8 cellular contexts compared by ENCODE assay signal in the genomic region with DNA sequence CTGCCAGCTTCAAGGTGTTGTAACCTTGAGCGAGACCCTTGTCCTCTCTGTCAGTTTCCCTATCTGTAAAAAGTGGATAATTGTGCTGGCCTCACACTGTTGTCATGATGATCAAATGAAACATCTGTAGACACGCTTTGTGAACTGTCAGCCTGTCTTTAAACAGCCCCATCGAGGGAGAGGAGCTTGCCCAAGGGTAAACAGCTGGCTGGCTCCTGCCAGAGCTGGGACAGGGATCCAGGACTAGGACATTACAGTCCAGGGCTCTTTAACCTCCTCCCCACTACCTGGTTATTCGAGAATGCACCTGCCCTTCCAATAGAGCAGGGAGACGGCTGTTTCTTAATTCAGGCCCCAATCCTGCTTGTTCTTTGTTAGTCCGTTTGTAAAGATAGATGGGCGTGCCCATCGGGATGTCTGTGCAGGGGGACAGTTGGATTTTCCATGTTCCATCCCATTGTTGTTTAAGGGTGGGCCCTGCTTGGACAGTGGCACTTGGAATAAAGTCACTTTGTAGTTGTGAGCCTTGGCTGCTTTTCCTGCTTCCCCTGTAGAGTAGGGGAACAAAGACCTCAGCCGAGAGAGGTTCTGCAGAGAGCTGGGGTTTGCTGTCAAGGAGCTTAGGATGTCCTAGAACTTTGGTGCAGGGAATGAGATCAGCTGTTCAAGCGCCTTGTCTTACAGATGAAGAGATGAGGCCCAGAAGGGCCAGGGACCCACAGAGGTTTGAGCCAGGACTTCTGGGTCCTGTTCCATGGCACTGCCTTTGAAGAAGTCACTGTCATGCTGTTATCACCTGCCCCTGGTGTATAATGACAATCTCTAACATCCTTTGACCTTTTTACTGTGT.
A peak's percentile ranks its signal among the peaks of the same experiment; 100 is the strongest.
DNase-seq lines count a peak whose midpoint lies in the region; ATAC-seq and TF ChIP-seq lines count a peak whose summit lies in the region.

No MANE protein-coding gene starts in this region.

- POLR2A ChIA-PET in BJ (lab: Charles Lee): interaction anchor here (0.6 kb wide), 1 partner anchor 42 kb away, joined by 3 read pairs; no protein-coding TSS in a partner anchor

- peak overlapping the region; percentile 72 for H3K27ac Mint-ChIP-seq in nephron progenitor cell

- no peak for ATAC-seq in HG03280 (IDR thresholded peaks at IDR 0.05; ENCODE audit: unreplicated experiment)

- H3K36me3 ChIP-seq in BJ (ENCODE audit: control insufficient read depth, insufficient read depth, low read length): no peaks in the 10 kb centered on the region; the same call in 1 of the 2 replicates

- H3K36me3 Mint-ChIP-seq in nephron progenitor cell (ENCODE audit: low read depth): peaks cover 4% of the 10 kb centered on the region

- H3K27me3 Mint-ChIP-seq in nephron progenitor cell (ENCODE audit: low read depth, poor library complexity): peaks cover 11% of the 10 kb centered on the region

- H3K4me3 ChIP-seq in BJ (ENCODE audit: low read depth, low read length): peak overlapping the region; percentile 81
- peak overlapping the region in 58 of 59 donors; percentile 51 to 96 (median 81) for H3K4me3 ChIP-seq in dorsolateral prefrontal cortex

- H3K27ac ChIP-seq in dorsolateral prefrontal cortex: peak overlapping the region in 56 of 59 donors; percentile 21 to 95 (median 88)

- CTCF ChIA-PET in BJ (lab: Yijun Ruan, JAX): interaction anchor here (1.6 kb wide), 1 partner anchor 79 kb away, joined by 7 read pairs; no protein-coding TSS in a partner anchor

- TF ChIP-seq CTCF in BJ (IDR thresholded peaks at IDR 0.05; ENCODE audit: insufficient read depth, low read depth, low read length) (no peak), dorsolateral prefrontal cortex (IDR thresholded peaks at IDR 0.05 in 54 of 56, conservative IDR thresholded peaks at IDR 0.05 in 2 of 56; ENCODE audit: low read depth in 1 of 56, partially characterized antibody in 56 of 56) (no peak), nephron progenitor cell (IDR thresholded peaks at IDR 0.05) (no peak)

- H3K4me1 Mint-ChIP-seq in nephron progenitor cell: peaks cover 67% of the 10 kb centered on the region

- no peaks in the 10 kb centered on the region for H3K9me3 Mint-ChIP-seq in nephron progenitor cell

- H3K27me3 ChIP-seq in BJ (ENCODE audit: control insufficient read depth, insufficient read depth, low read length): no peaks in the 10 kb centered on the region
- H3K27me3 ChIP-seq in dorsolateral prefrontal cortex: no peaks in the 10 kb centered on the region

- intact Hi-C loops in dorsolateral prefrontal cortex (cut with DNase I): no loop called here

- H3K4me3 Mint-ChIP-seq in nephron progenitor cell: peak overlapping the region; percentile 100

- no peak for DNase-seq in BJ (ENCODE audit: low read depth)
- peak; percentile 38 for DNase-seq in NAMALWA (ENCODE audit: low spot score)
- DNase-seq in dorsolateral prefrontal cortex: no peak
- no peak for DNase-seq in nephron progenitor cell
- no peak for DNase-seq in SW 1271 (lab: John Stamatoyannopoulos, UW)
- no peak for DNase-seq in GDM1 (lab: John Stamatoyannopoulos, UW)
- DNase-seq in NCI-H187 (lab: John Stamatoyannopoulos, UW): no peak
